16 cellular contexts compared by ENCODE assay signal in the genomic region with DNA sequence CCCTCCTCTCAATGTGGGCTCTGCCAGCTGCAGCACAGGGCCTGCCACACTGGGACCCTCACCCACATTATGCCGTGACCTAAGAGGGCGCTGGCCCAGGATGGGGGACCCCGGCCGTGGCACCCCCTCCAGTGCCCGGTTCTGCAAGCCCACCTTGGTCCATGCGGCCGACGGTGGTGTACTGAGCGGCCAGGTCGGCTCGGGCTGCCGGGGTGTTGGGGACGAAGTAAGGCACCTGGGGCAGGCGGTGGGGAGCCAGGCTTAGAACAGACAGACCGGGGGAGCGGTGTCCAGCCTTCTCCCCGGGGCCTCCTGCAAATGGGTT. TPM values are rescaled to one million over a fixed set of nuclear protein-coding genes. Genes with fewer than 3 reads are reported as not detected.
A peak's percentile ranks its signal among the peaks of the same experiment; 100 is the strongest.
DNase-seq lines count a peak whose midpoint lies in the region; ATAC-seq and TF ChIP-seq lines count a peak whose summit lies in the region.
"Had no signal": no experiment of that assay in that cellular context is flagged by ENCODE, and none has a peak within 500 bp of the region (broad histone marks: within the 10 kb centered on the region; RNA-seq: fewer than 3 reads in every experiment).

No MANE protein-coding gene starts in this region.

- intact Hi-C loops in spleen (cut with DNase I; ENCODE audit: low total_unique reads) = no loop called here

- no peak for TF ChIP-seq CTCF in RWPE1 (conservative IDR thresholded peaks at IDR 0.05; ENCODE audit: low read depth)
- no peak for TF ChIP-seq CTCF in spleen (IDR thresholded peaks at IDR 0.05 in 8 of 11, conservative IDR thresholded peaks at IDR 0.05 in 3 of 11)

- H3K27ac ChIP-seq in RWPE1 (peak overlapping the region; percentile 9; the same call in 1 of the 2 replicates), spleen (peak overlapping the region in 4 of 8 donors; percentile 59 to 67 (median 64))
- H3K27ac ChIP-seq: A549 had no signal

- H3K27ac Mint-ChIP-seq in stimulated activated naive CD8-positive, alpha-beta T cell treated with anti-CD3 and anti-CD28 coated beads, Interleukin-15, amount 100 ng/mL, for 72 hours = no peak overlapping the region
- H3K27ac Mint-ChIP-seq: CD4-positive, alpha-beta T cell; H9 had no signal

- H3K9me3 Mint-ChIP-seq in stimulated activated naive CD8-positive, alpha-beta T cell treated with anti-CD3 and anti-CD28 coated beads, Interleukin-15, amount 100 ng/mL, for 72 hours = no peaks in the 10 kb centered on the region
- H3K9me3 Mint-ChIP-seq: CD4-positive, alpha-beta T cell; H9 had no signal

- DNase-seq in stimulated activated naive CD8-positive, alpha-beta T cell treated with anti-CD3 and anti-CD28 coated beads, Interleukin-15, amount 100 ng/mL, for 72 hours = no peak
- DNase-seq in stimulated activated naive CD8-positive, alpha-beta T cell treated with anti-CD3 and anti-CD28 coated beads, Interleukin-15, Interleukin-2, amounts not matched to agents 100 U/mL and 50 U/mL, for 24 hours = no peak
- DNase-seq in RWPE1 (ENCODE audit: low spot score) (no peak), spleen (peak; percentile 72), islet precursor cell (no peak)
- DNase-seq: Calu3; CD4-positive, alpha-beta T cell; DMS 273 treated with DMSO at 0.1 percent for 48 hours; DMS79; GOT3; H9 had no signal

- no peaks in the 10 kb centered on the region for H3K9me3 ChIP-seq in spleen
- H3K9me3 ChIP-seq: A549 had no signal

- 92 to 99% (median 95%) methylated on average over 16 to 17 of the region's 17 CpGs for WGBS in spleen, 5 donors

- peak; percentile 16 for ATAC-seq in stimulated activated naive CD8-positive, alpha-beta T cell treated with anti-CD3 and anti-CD28 coated beads, Interleukin-15, amount 100 ng/mL, for 72 hours
- ATAC-seq in stimulated activated naive CD8-positive, alpha-beta T cell treated with anti-CD3 and anti-CD28 coated beads, Interleukin-15, Interleukin-2, amounts not matched to agents 100 U/mL and 50 U/mL, for 24 hours = no peak
- ATAC-seq in GM21390 (IDR thresholded peaks at IDR 0.05; ENCODE audit: unreplicated experiment) (no peak), HG02870 (IDR thresholded peaks at IDR 0.05; ENCODE audit: unreplicated experiment) (no peak)
- ATAC-seq: A549, GM12878 had no signal

- H3K4me1 ChIP-seq in spleen = peaks cover 3 to 48% (median 20%) of the 10 kb centered on the region in 6 donors
- H3K4me1 ChIP-seq: A549 had no signal

- H3K4me3 ChIP-seq in spleen = no peak overlapping the region
- H3K4me3 ChIP-seq: A549, GM12878 had no signal

- CTCF ChIA-PET in RWPE1 (lab: Yijun Ruan, JAX) = no interaction called here

- no peaks in the 10 kb centered on the region for H3K27me3 Mint-ChIP-seq in stimulated activated naive CD8-positive, alpha-beta T cell treated with anti-CD3 and anti-CD28 coated beads, Interleukin-15, amount 100 ng/mL, for 72 hours
- H3K27me3 Mint-ChIP-seq: CD4-positive, alpha-beta T cell had no signal

- POLR2A ChIA-PET in RWPE1 (lab: Yijun Ruan, JAX; ENCODE audit: low non-redundant PET) = no interaction called here

- no peaks in the 10 kb centered on the region for H3K27me3 ChIP-seq in spleen (replicated peaks in 1 of 7)

- no peak for TF ChIP-seq POLR2A in spleen (IDR thresholded peaks at IDR 0.05)

- H3K36me3 ChIP-seq in spleen = peaks cover 0 to 99% (median 81%) of the 10 kb centered on the region in 6 donors

- peaks cover 17% of the 10 kb centered on the region for H3K4me1 Mint-ChIP-seq in stimulated activated naive CD8-positive, alpha-beta T cell treated with anti-CD3 and anti-CD28 coated beads, Interleukin-15, amount 100 ng/mL, for 72 hours
- H3K4me1 Mint-ChIP-seq: H9 had no signal

- no peak overlapping the region for H3K4me3 Mint-ChIP-seq in stimulated activated naive CD8-positive, alpha-beta T cell treated with anti-CD3 and anti-CD28 coated beads, Interleukin-15, amount 100 ng/mL, for 72 hours
- H3K4me3 Mint-ChIP-seq: CD4-positive, alpha-beta T cell; H9 had no signal

RNA-seq across cellular contexts. Expression of a gene that starts 6.5 kb away (rescaled TPM):
- 100 to 1,000 TPM in 3 of 7 donors, 10 to 100 TPM in 4; 85.9 to 137 (median 95.1) TPM for total RNA-seq in spleen
- polyA plus RNA-seq in spleen = 10 to 100 TPM; 23.6 to 63.4 (median 51.9) TPM

RNA-seq across cellular contexts. Expression of a gene that starts 6.6 kb away (rescaled TPM):
- 10 to 100 TPM; 22.8 to 39.7 (median 33.9) TPM for total RNA-seq in spleen
- 10 to 100 TPM in 1 of 3 donors, 1 to 10 TPM in 2; 6.8 to 22.4 (median 8.2) TPM for polyA plus RNA-seq in spleen

RNA-seq across cellular contexts. Expression of a gene that starts 43.8 kb away (rescaled TPM):
- 1 to 10 TPM in 6 of 7 donors, under 1 TPM in 1; 0.68 to 4.8 (median 1.3) TPM for total RNA-seq in spleen
- polyA plus RNA-seq in spleen = 1 to 10 TPM in 2 of 3 donors, under 1 TPM in 1; 0.63 to 2.4 (median 1.4) TPM
- total RNA-seq: CD4-positive, alpha-beta T cell; GM12878 had no signal
- polyA plus RNA-seq: BJ had no signal

RNA-seq across cellular contexts. Expression of a gene that starts 47.0 kb away (rescaled TPM):
- 100 to 1,000 TPM; 303 to 481 (median 353) TPM for total RNA-seq in spleen
- 10 to 100 TPM; 36.7 to 78.7 (median 57.0) TPM for polyA plus RNA-seq in spleen
